19 cellular contexts compared by ENCODE assay signal in the genomic region with DNA sequence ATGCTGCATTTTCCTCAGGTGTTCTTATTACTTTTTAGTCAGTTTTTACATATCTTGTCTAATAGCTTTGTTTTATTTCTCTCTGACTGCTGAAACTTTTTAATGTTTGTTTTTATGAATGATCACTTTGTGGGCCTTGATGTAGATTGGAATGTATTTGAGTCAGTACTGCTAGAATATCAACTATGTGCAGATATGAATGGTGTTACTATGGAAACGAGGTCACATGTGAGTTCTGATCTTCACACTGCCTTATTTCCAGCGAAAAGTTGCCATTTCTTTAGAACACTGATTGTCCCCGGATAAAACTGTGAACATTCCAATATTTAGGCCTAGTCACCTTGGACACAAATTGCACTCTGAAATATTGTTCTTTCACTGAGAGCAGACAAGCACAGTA. TPM values are rescaled to one million over a fixed set of nuclear protein-coding genes. Genes with fewer than 3 reads are reported as not detected.
DNase-seq lines count a peak whose midpoint lies in the region; ATAC-seq, FAIRE-seq and TF ChIP-seq lines count a peak whose summit lies in the region.
"Had no signal": no experiment of that assay in that cellular context is flagged by ENCODE, and none has a peak within 500 bp of the region (broad histone marks: within the 10 kb centered on the region; RNA-seq: fewer than 3 reads in every experiment).

No MANE protein-coding gene starts in this region.

- no peaks in the 10 kb centered on the region for H3K27me3 ChIP-seq in GM23248 (replicated peaks; ENCODE audit: insufficient read depth)
- no peaks in the 10 kb centered on the region for H3K27me3 ChIP-seq in K562 (ENCODE audit: control insufficient read depth in 2 of 2, insufficient read depth in 2 of 2, low read length in 2 of 2)
- H3K27me3 ChIP-seq in SJCRH30: no peaks in the 10 kb centered on the region

- no peaks in the 10 kb centered on the region for H4K20me1 ChIP-seq in GM23248 (ENCODE audit: insufficient read depth)
- no peaks in the 10 kb centered on the region for H4K20me1 ChIP-seq in K562 (replicated peaks; ENCODE audit: control insufficient read depth, insufficient read depth, low read length)

- in situ Hi-C loops in GM23248 (cut with MboI): loop anchor here (25.0 kb wide), 2 partner anchors 204 to 379 kb away; a partner anchor contains a TSS
- in situ Hi-C loops in K562 (cut with MboI): no loop called here

- no peak overlapping the region for H3K27ac ChIP-seq in GM23248
- H3K27ac ChIP-seq in K562 (ENCODE audit: extremely low read depth, low read depth, low read length): no peak overlapping the region
- no peak overlapping the region for H3K27ac ChIP-seq in SJCRH30
- no peak overlapping the region for H3K27ac ChIP-seq in kidney (ENCODE audit: low read depth in 2 of 2, low read length in 2 of 2)
- H3K27ac ChIP-seq: PC-9 had no signal

- H3K4me2 ChIP-seq in GM23248 (ENCODE audit: unreplicated experiment) (no peak overlapping the region), K562 (ENCODE audit: insufficient read depth, low read length) (no peak overlapping the region)
- H3K4me2 ChIP-seq: PC-9 had no signal

- POLR2A ChIA-PET in K562 (lab: Yijun Ruan, JAX): no interaction called here

- peak; percentile 0 for DNase-seq in GM23248
- no peak for DNase-seq in K562 (ENCODE audit: extremely low read depth in 1 of 4, low spot score in 3 of 4)
- peak; percentile 36 for DNase-seq in fibroblast of peridontal ligament (ENCODE audit: extremely low read depth)
- DNase-seq in retinal pigment epithelial cell (ENCODE audit: low read depth): peak; percentile 37
- no peak for DNase-seq in SJCRH30
- no peak for DNase-seq in kidney
- DNase-seq in NCI-H128 (lab: John Stamatoyannopoulos, UW; ENCODE audit: unreplicated experiment): no peak
- DNase-seq: AML-193, Caco-2, DMS153, EL, HCEC 1CT, KBM-7, NCI-H1092, NCI-H1694 treated with DMSO at 0.1 percent for 48 hours, NCI-H2107, NCI-H2227 treated with DMSO at 0.1 percent for 48 hours, NCI-H524, PC-9 had no signal

- no peak overlapping the region for H3K9ac ChIP-seq in GM23248
- H3K9ac ChIP-seq in K562 (ENCODE audit: insufficient read depth in 1 of 2, low read depth in 2 of 2, low read length in 2 of 2): no peak overlapping the region
- no peak overlapping the region for H3K9ac ChIP-seq in kidney (ENCODE audit: low read length in 2 of 2)

- H3F3A ChIP-seq in GM23248 (ENCODE audit: insufficient read depth): no peaks in the 10 kb centered on the region

- no TSS peak for BruUV-seq in K562 (replicated peaks; lab: Mats Ljungman, UMichigan)

- no peak for TF ChIP-seq CTCF in K562 (IDR thresholded peaks at IDR 0.05 in 2 of 3, conservative IDR thresholded peaks at IDR 0.05 in 1 of 3; ENCODE audit: insufficient read depth in 2 of 3, low read depth in 1 of 3, low read length in 3 of 3)
- TF ChIP-seq CTCF in retinal pigment epithelial cell (conservative IDR thresholded peaks at IDR 0.05; ENCODE audit: low read depth, low read length): no peak
- no peak for TF ChIP-seq CTCF in kidney (IDR thresholded peaks at IDR 0.05; ENCODE audit: borderline replicate concordance, extremely low read depth, insufficient read depth)

- no peak for ATAC-seq in K562

- no peak overlapping the region for H3K4me3 ChIP-seq in GM23248
- H3K4me3 ChIP-seq in K562: no peak overlapping the region
- no peak overlapping the region for H3K4me3 ChIP-seq in retinal pigment epithelial cell (ENCODE audit: low read length)
- no peak overlapping the region for H3K4me3 ChIP-seq in SJCRH30
- no peak overlapping the region for H3K4me3 ChIP-seq in kidney (ENCODE audit: low read length in 2 of 2)
- H3K4me3 ChIP-seq: PC-9 had no signal

- intact Hi-C loops in K562 (cut with micrococcal nuclease): no loop called here
- intact Hi-C loops in kidney (cut with DNase I): no loop called here

- no peak for FAIRE-seq in K562 (lab: Jason Lieb, UNC)
- no peak for FAIRE-seq in kidney (lab: Jason Lieb, UNC)

- H3K36me3 ChIP-seq in GM23248 (ENCODE audit: low read depth): no peaks in the 10 kb centered on the region
- no peaks in the 10 kb centered on the region for H3K36me3 ChIP-seq in K562 (ENCODE audit: control insufficient read depth, insufficient read depth, low read length)
- H3K36me3 ChIP-seq in SJCRH30: no peaks in the 10 kb centered on the region
- H3K36me3 ChIP-seq in kidney (ENCODE audit: control insufficient read depth in 1 of 2, insufficient read depth in 2 of 2, low read length in 2 of 2): no peaks in the 10 kb centered on the region

- H2AFZ ChIP-seq in GM23248 (no peak overlapping the region), K562 (ENCODE audit: low read depth, low read length) (no peak overlapping the region)
- H2AFZ ChIP-seq: PC-9 had no signal

- no peaks in the 10 kb centered on the region for H3K9me1 ChIP-seq in K562 (ENCODE audit: control insufficient read depth, insufficient read depth, low read length)

- no peaks in the 10 kb centered on the region for H3K9me3 ChIP-seq in GM23248 (ENCODE audit: low read depth)
- no peaks in the 10 kb centered on the region for H3K9me3 ChIP-seq in K562 (replicated peaks; ENCODE audit: control insufficient read depth, insufficient read depth, low read depth, low read length)
- no peaks in the 10 kb centered on the region for H3K9me3 ChIP-seq in SJCRH30 (replicated peaks)
- H3K9me3 ChIP-seq in kidney (ENCODE audit: control insufficient read depth in 1 of 2, low read length in 2 of 2): no peaks in the 10 kb centered on the region
- H3K9me3 ChIP-seq: Caco-2 had no signal

- no peaks in the 10 kb centered on the region for H3K4me1 ChIP-seq in GM23248 (ENCODE audit: insufficient read depth)
- no peaks in the 10 kb centered on the region for H3K4me1 ChIP-seq in K562 (replicated peaks in 1 of 2; ENCODE audit: control insufficient read depth in 2 of 2, insufficient read depth in 2 of 2, low read length in 2 of 2)
- no peaks in the 10 kb centered on the region for H3K4me1 ChIP-seq in SJCRH30
- H3K4me1 ChIP-seq in kidney (ENCODE audit: control insufficient read depth in 1 of 2, insufficient read depth in 1 of 2, low read depth in 1 of 2, low read length in 2 of 2): no peaks in the 10 kb centered on the region
- H3K4me1 ChIP-seq: Caco-2 had no signal

- H3K9me2 ChIP-seq in GM23248 (ENCODE audit: insufficient read depth): no peaks in the 10 kb centered on the region

- H3K79me2 ChIP-seq in GM23248 (ENCODE audit: insufficient read depth) (peaks cover 10% of the 10 kb centered on the region), K562 (ENCODE audit: control insufficient read depth, insufficient read depth, low read length) (no peaks in the 10 kb centered on the region; the same call in 2 of the 3 replicates)

- WGBS in GM23248 (ENCODE audit: low coverage in 1 of 2, low lambda C conversion rate in 2 of 2, missing lambda C conversion rate in 2 of 2), 2 experiments: 97 to 98% methylated on average over 3 of the region's 3 CpGs
- 8% methylated on average over 3 of the region's 3 CpGs for whole genome bisulfite sequencing in K562 (ENCODE audit: insufficient coverage, low coverage, missing lambda C conversion rate)

- no peak for TF ChIP-seq EP300 in K562 (IDR thresholded peaks at IDR 0.05; ENCODE audit: low read length)

- TF ChIP-seq POLR2A in K562 (conservative IDR thresholded peaks at IDR 0.05): no peak

- CTCF ChIA-PET in K562 (lab: Yijun Ruan, JAX; ENCODE audit: low intra/inter-chr PET ratio): no interaction called here

- no peak for TF ChIP-seq RAD21 in K562 (CRISPR knock-in tag; conservative IDR thresholded peaks at IDR 0.05 in 1 of 2, IDR thresholded peaks at IDR 0.05 in 1 of 2)

TF ChIP-seq in K562, 482 proteins besides CTCF, POLR2A, EP300 and RAD21:
- TF ChIP-seq GTF2A2 (tag; IDR thresholded peaks at IDR 0.05): no peak
- peak; percentile 59 for TF ChIP-seq RFX1 (IDR thresholded peaks at IDR 0.05)
- no peak for TF ChIP-seq NR1H2 (CRISPR knock-in tag; IDR thresholded peaks at IDR 0.05)
- no peak for TF ChIP-seq PTTG1 (tag; IDR thresholded peaks at IDR 0.05; ENCODE audit: low read depth)
- TF ChIP-seq HSF4 (CRISPR knock-in tag; IDR thresholded peaks at IDR 0.05; ENCODE audit: borderline replicate concordance): no peak
TF ChIP-seq in K562: peak in this region for 1.

RNA-seq across cellular contexts. Expression of a gene that starts 27.3 kb away (rescaled TPM):
- 261 and 293 TPM in 2 replicates for total RNA-seq in GM23248 (2014; rRNA removed; shearing (Covaris generic))
- polyA plus RNA-seq in GM23248 (2016; fragmentation: Nextera tagmentation; extraction: Ambion mirVana): 351 and 357 TPM in 2 replicates
- 8.9 and 12.8 TPM in 2 replicates for total RNA-seq in K562 (2011; cell fraction: chromatin; rRNA removed; ENCODE audit: low replicate concordance)
- 6.6 and 7.2 TPM in 2 replicates for total RNA-seq in K562 (2011; cell fraction: nucleolus; rRNA removed)
- total RNA-seq in K562 (2011; cell fraction: nucleoplasm; rRNA removed): 10.3 and 19.5 TPM in 2 replicates
- total RNA-seq in K562 (2014; rRNA removed): 15.8 and 20.7 TPM in 2 replicates
- total RNA-seq in K562 (2014; rRNA removed; fragmentation: Illumina TruSeq; extraction: Trizol): 12.7 and 15.6 TPM in 2 replicates
- total RNA-seq in K562 (2015; rRNA removed; fragmentation: Illumina TruSeq; extraction: Trizol): 12.7 and 13.7 TPM in 2 replicates
- total RNA-seq in K562 (2021): 30.3 and 31.3 TPM in 2 replicates
- 5.7 and 8.0 TPM in 2 replicates for polyA plus RNA-seq in K562 (2011; rRNA removed)
- polyA plus RNA-seq in K562 (2011; cell fraction: cytosol; rRNA removed): 6.2 and 10.6 TPM in 2 replicates
- polyA plus RNA-seq in K562 (2011; cell fraction: nucleus; rRNA removed): 7.4 and 10.4 TPM in 2 replicates
- polyA plus RNA-seq in K562 (2012): 24.1 and 30.9 TPM in 2 replicates
- polyA plus RNA-seq in K562 (2014; fragmentation: Illumina TruSeq; extraction: Trizol): 34.0 and 41.2 TPM in 2 replicates
- 1 to 10 TPM; 6.6 to 7.1 TPM for polyA plus RNA-seq in K562 (2014; fragmentation: Nextera tagmentation; extraction: Ambion mirVana)
- polyA plus RNA-seq in K562 (2014; rRNA removed): 14.9 and 16.5 TPM in 2 replicates
- 5.7 and 7.6 TPM in 2 replicates for polyA minus RNA-seq in K562 (2011; rRNA and poly(A)+ RNA removed)
- 6.5 and 11.4 TPM in 2 replicates for polyA minus RNA-seq in K562 (2011; cell fraction: cytosol; rRNA and poly(A)+ RNA removed)
- 1.2 and 1.6 TPM in 2 replicates for polyA minus RNA-seq in K562 (2011; cell fraction: nucleus; rRNA and poly(A)+ RNA removed)
- 101 and 102 TPM in 2 replicates for total RNA-seq in SJCRH30 (2014; rRNA removed; shearing (Covaris generic))
- total RNA-seq in kidney: 104 TPM
- polyA plus RNA-seq in kidney (ENCODE audit: insufficient read depth, low read depth, low replicate concordance): 104 TPM

Comparison
In these comparisons a context has a peak if more than half of its experiments do, and no peak if none do; other contexts are left out.
1. DNase-seq: peak in GM23248 (single experiment), fibroblast of peridontal ligament (single experiment) and retinal pigment epithelial cell (single experiment); none in K562 (0 of 4), SJCRH30 (0 of 2), kidney (single experiment) and NCI-H128 (single experiment).